In the genomic region with DNA sequence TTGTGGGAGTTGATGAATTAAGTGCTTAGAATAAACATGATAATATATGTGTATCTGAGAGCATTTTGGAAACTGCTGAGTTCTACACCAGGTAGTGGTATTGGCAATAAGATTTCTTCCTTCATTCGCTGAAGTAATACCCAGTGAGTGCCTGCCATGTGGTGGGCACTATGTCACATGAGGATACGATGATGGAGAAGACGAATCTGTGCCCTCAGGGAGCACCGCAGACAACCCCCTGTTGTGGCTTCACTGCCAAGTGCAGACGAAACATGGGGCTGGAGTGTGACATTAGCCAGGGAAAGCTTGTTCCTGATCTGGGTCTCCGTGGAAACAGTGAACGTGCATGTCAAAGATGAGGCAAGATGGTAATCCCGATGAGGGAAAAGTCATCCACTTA, we compare ENCODE assay signal across 1 cellular context.
TF ChIP-seq lines count a peak whose summit lies in the region.

No MANE protein-coding gene starts in this region.

TF ChIP-seq in K562, 482 proteins besides CTCF, POLR2A, EP300 and RAD21:
- TF ChIP-seq, protein P1, sequence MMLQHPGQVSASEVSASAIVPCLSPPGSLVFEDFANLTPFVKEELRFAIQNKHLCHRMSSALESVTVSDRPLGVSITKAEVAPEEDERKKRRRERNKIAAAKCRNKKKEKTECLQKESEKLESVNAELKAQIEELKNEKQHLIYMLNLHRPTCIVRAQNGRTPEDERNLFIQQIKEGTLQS (IDR thresholded peaks at IDR 0.05), result 0 out of 2 replicates have a peak, but pooled peaks have one; percentile 4
- TF ChIP-seq, protein P1 (CRISPR knock-in tag; conservative IDR thresholded peaks at IDR 0.05), result no peak
- TF ChIP-seq SMAD3 (CRISPR knock-in tag; conservative IDR thresholded peaks at IDR 0.05), result no peak
